Comparison of ENCODE assay signal across 21 cellular contexts in the genomic region with DNA sequence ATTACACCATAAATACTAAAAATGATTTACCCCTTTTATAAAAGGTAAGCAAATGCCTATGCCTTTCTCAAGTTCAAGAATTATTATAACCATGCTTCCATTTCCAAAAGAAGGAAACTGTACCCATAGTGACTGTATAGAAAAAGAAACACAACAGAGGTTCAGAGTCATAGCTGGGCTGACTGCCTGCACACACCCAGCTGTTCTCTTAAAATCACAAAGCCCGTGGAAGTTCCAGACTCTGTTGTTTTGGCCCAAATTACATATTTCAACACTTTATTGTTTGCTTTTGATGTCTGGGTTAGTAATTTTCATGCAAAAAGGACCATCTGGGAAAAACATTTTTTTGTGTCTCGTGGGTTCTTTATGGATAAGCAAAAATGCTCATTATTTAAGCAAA.
DNase-seq lines count a peak whose midpoint lies in the region; ATAC-seq and TF ChIP-seq lines count a peak whose summit lies in the region.
"Had no signal": no experiment of that assay in that cellular context is flagged by ENCODE, and none has a peak within 500 bp of the region (broad histone marks: within the 10 kb centered on the region; RNA-seq: fewer than 3 reads in every experiment).

No MANE protein-coding gene starts in this region.

- H3K4me1 ChIP-seq in left ventricle myocardium inferior = no peaks in the 10 kb centered on the region
- no peaks in the 10 kb centered on the region for H3K4me1 ChIP-seq in left lung
- H3K4me1 ChIP-seq in aorta (ENCODE audit: control insufficient read depth in 1 of 2, insufficient read depth in 2 of 2, low read length in 2 of 2) = no peaks in the 10 kb centered on the region
- H3K4me1 ChIP-seq: suprapubic skin had no signal

- H3K27me3 ChIP-seq in left ventricle myocardium inferior (ENCODE audit: low read depth) (no peaks in the 10 kb centered on the region), left lung (no peaks in the 10 kb centered on the region), aorta (ENCODE audit: control insufficient read depth in 1 of 2, insufficient read depth in 2 of 2, low read length in 1 of 2) (no peaks in the 10 kb centered on the region)
- no peaks in the 10 kb centered on the region for H3K27me3 ChIP-seq in CD4-positive, alpha-beta T cell (ENCODE audit: control insufficient read depth, insufficient read depth, low read length)
- H3K27me3 ChIP-seq: suprapubic skin had no signal

- CTCF ChIA-PET in CD4-positive, alpha-beta T cell (lab: Charles Lee) = no interaction called here

- ATAC-seq in Right ventricle myocardium inferior = no peak
- ATAC-seq in esophagus mucosa = peak; percentile 69
- peak; percentile 65 for ATAC-seq in left lung
- ATAC-seq in aorta (ENCODE audit: low FRiP score) = peak; percentile 67
- no peak for ATAC-seq in CD4-positive, alpha-beta T cell (ENCODE audit: poor library complexity)
- ATAC-seq: A549, left colon, mucosa of descending colon had no signal

- H3K9me3 ChIP-seq in left ventricle myocardium inferior (replicated peaks) = peaks cover 11% of the 10 kb centered on the region
- no peaks in the 10 kb centered on the region for H3K9me3 ChIP-seq in left lung
- H3K9me3 ChIP-seq in aorta (ENCODE audit: control insufficient read depth, low read length) = no peaks in the 10 kb centered on the region
- no peaks in the 10 kb centered on the region for H3K9me3 ChIP-seq in CD4-positive, alpha-beta T cell (ENCODE audit: control insufficient read depth, low read length)
- H3K9me3 ChIP-seq: A549, mucosa of descending colon, suprapubic skin had no signal

- 2% methylated on average over 2 of the region's 2 CpGs for WGBS in aorta, 2 donors

- H3K36me3 ChIP-seq in left ventricle myocardium inferior = no peaks in the 10 kb centered on the region
- H3K36me3 ChIP-seq in left lung = no peaks in the 10 kb centered on the region
- no peaks in the 10 kb centered on the region for H3K36me3 ChIP-seq in aorta (ENCODE audit: control insufficient read depth in 1 of 2, insufficient read depth in 2 of 2, low read length in 1 of 2)
- H3K36me3 ChIP-seq: suprapubic skin had no signal

- TF ChIP-seq CTCF in left ventricle myocardium inferior (IDR thresholded peaks at IDR 0.05; ENCODE audit: borderline replicate concordance) = no peak
- TF ChIP-seq CTCF in left lung (IDR thresholded peaks at IDR 0.05) = no peak
- no peak for TF ChIP-seq CTCF in CD4-positive, alpha-beta T cell (IDR thresholded peaks at IDR 0.05)

- H3K4me1 Mint-ChIP-seq in CD4-positive, alpha-beta T cell (ENCODE audit: low read depth) = no peaks in the 10 kb centered on the region
- H3K4me1 Mint-ChIP-seq: activated naive CD4-positive, alpha-beta T cell treated with anti-CD3 and anti-CD28 coated beads, Interleukin-2, amount 50 U/mL, for 24 hours; CD14-positive monocyte had no signal

- intact Hi-C loops in left ventricle myocardium inferior (cut with micrococcal nuclease) (no loop called here), Right ventricle myocardium inferior (cut with DNase I) (no loop called here), left lung (cut with DNase I) (no loop called here), aorta (cut with DNase I) (no loop called here)
- intact Hi-C loops in CD4-positive, alpha-beta T cell (cut with DNase I, micrococcal nuclease) = no loop called here

- H3K4me3 Mint-ChIP-seq in CD4-positive, alpha-beta T cell = no peak overlapping the region
- H3K4me3 Mint-ChIP-seq: activated naive CD4-positive, alpha-beta T cell treated with anti-CD3 and anti-CD28 coated beads, Interleukin-2, amount 50 U/mL, for 24 hours; CD14-positive monocyte; dendritic cell treated with granulocyte-macrophage colony-stimulating factor and Interleukin-4, amounts not matched to agents 40 ng/mL and 50 ng/mL, for 4 days had no signal

- POLR2A ChIA-PET in CD4-positive, alpha-beta T cell (lab: Charles Lee) = no interaction called here

- no peaks in the 10 kb centered on the region for H3K27me3 Mint-ChIP-seq in CD4-positive, alpha-beta T cell
- H3K27me3 Mint-ChIP-seq: dendritic cell treated with granulocyte-macrophage colony-stimulating factor and Interleukin-4, amounts not matched to agents 40 ng/mL and 50 ng/mL, for 4 days had no signal

- peak; percentile 15 for DNase-seq in left ventricle myocardium inferior
- no peak for DNase-seq in Right ventricle myocardium inferior (ENCODE audit: missing footprints)
- DNase-seq in left lung = peak in 1 of 2 donors; percentile 39
- peak in 1 of 2 donors; percentile 63 for DNase-seq in aorta
- DNase-seq in activated CD4-positive, alpha-beta T cell treated with anti-CD3 and anti-CD28 coated beads for 48 hours = no peak
- DNase-seq in AG08395 (ENCODE audit: low spot score) = no peak
- DNase-seq in CD4-positive, alpha-beta T cell = no peak
- DNase-seq: activated CD4-positive, alpha-beta T cell treated with anti-CD3 and anti-CD28 coated beads for 1 hour; DMS153; Kasumi-1; left colon; mucosa of descending colon; NCI-H1105 treated with DMSO at 0.1 percent for 48 hours; NCI-H2107; NCI-H526 had no signal

- H3K9me3 Mint-ChIP-seq in CD4-positive, alpha-beta T cell = peaks cover 2% of the 10 kb centered on the region

- H3K27ac Mint-ChIP-seq in CD4-positive, alpha-beta T cell = no peak overlapping the region
- H3K27ac Mint-ChIP-seq: activated naive CD4-positive, alpha-beta T cell treated with anti-CD3 and anti-CD28 coated beads, Interleukin-2, amount 50 U/mL, for 24 hours; CD14-positive monocyte; dendritic cell treated with granulocyte-macrophage colony-stimulating factor and Interleukin-4, amounts not matched to agents 40 ng/mL and 50 ng/mL, for 4 days had no signal

- H3K36me3 Mint-ChIP-seq in CD4-positive, alpha-beta T cell (ENCODE audit: low read depth) = no peaks in the 10 kb centered on the region
- H3K36me3 Mint-ChIP-seq: activated naive CD4-positive, alpha-beta T cell treated with anti-CD3 and anti-CD28 coated beads, Interleukin-2, amount 50 U/mL, for 24 hours; CD14-positive monocyte had no signal

- H3K27ac ChIP-seq in left ventricle myocardium inferior (replicated peaks) (no peak overlapping the region), left lung (peak overlapping the region in 1 of 2 donors; percentile 22), aorta (ENCODE audit: low read depth in 1 of 2, low read length in 2 of 2) (no peak overlapping the region)
- no peak overlapping the region for H3K27ac ChIP-seq in CD4-positive, alpha-beta T cell (ENCODE audit: low read depth, low read length)
- H3K27ac ChIP-seq: A549, suprapubic skin had no signal

- H3K4me3 ChIP-seq in left ventricle myocardium inferior (no peak overlapping the region), left lung (no peak overlapping the region), aorta (ENCODE audit: low read length in 2 of 2) (no peak overlapping the region)
- H3K4me3 ChIP-seq: A549, mucosa of descending colon, suprapubic skin had no signal

Comparison
In these comparisons a context has a peak if more than half of its experiments do, and no peak if none do; other contexts are left out.
1. ATAC-seq: peak in esophagus mucosa (single experiment), left lung (single experiment) and aorta (single experiment); none in Right ventricle myocardium inferior (single experiment) and CD4-positive, alpha-beta T cell (single experiment).